Comparison of ENCODE assay signal across 1 cellular context in genomic region chr14:102316746-102317563, GRCh38.
TF ChIP-seq lines count a peak whose summit lies in the region.

No MANE protein-coding gene starts in this region.

TF ChIP-seq in HepG2, 621 proteins besides CTCF, POLR2A, EP300 and RAD21 (continued from another document and continues in another):
- no peak for TF ChIP-seq NFAT5 (CRISPR knock-in tag; IDR thresholded peaks at IDR 0.05)
- no peak for TF ChIP-seq SP1 (IDR thresholded peaks at IDR 0.05)
- no peak for TF ChIP-seq SP1 (CRISPR knock-in tag; IDR thresholded peaks at IDR 0.05)
- peak; percentile 59 for TF ChIP-seq ZBTB20 (CRISPR knock-in tag; IDR thresholded peaks at IDR 0.05; ENCODE audit: borderline replicate concordance, low read depth)
- TF ChIP-seq DDIT3 (CRISPR knock-in tag; IDR thresholded peaks at IDR 0.05) = no peak
- no peak; the same call in 1 of the 2 replicates for TF ChIP-seq ZFP1 (CRISPR knock-in tag; IDR thresholded peaks at IDR 0.05)
- TF ChIP-seq TFE3 (CRISPR knock-in tag; IDR thresholded peaks at IDR 0.05) = no peak
- no peak for TF ChIP-seq ZNF570 (CRISPR knock-in tag; IDR thresholded peaks at IDR 0.05; ENCODE audit: borderline replicate concordance)
- TF ChIP-seq STAT5B (CRISPR knock-in tag; IDR thresholded peaks at IDR 0.05) = no peak
- no peak for TF ChIP-seq TCF7 (IDR thresholded peaks at IDR 0.05; ENCODE audit: low read depth)
- no peak for TF ChIP-seq ZNF660 (CRISPR knock-in tag; IDR thresholded peaks at IDR 0.05; ENCODE audit: borderline replicate concordance, low read depth)
- TF ChIP-seq DZIP1 (CRISPR knock-in tag; IDR thresholded peaks at IDR 0.05) = peak; percentile 58; the same call in 1 of the 2 replicates
- TF ChIP-seq ZNF552 (CRISPR knock-in tag; IDR thresholded peaks at IDR 0.05; ENCODE audit: borderline replicate concordance) = no peak; the same call in 1 of the 2 replicates
- peak; percentile 86 for TF ChIP-seq RBM39 (IDR thresholded peaks at IDR 0.05; ENCODE audit: low read depth, low read length, poor library complexity, severe bottlenecking)
- peak in 1 of 2 experiments; percentile 87; a peak in 2 of 4 replicates for TF ChIP-seq KLF16 (CRISPR knock-in tag; IDR thresholded peaks at IDR 0.05)
- TF ChIP-seq ZMYM4 (CRISPR knock-in tag; IDR thresholded peaks at IDR 0.05) = peak; percentile 48; the same call in 1 of the 2 replicates
- TF ChIP-seq ZBED4 (CRISPR knock-in tag; IDR thresholded peaks at IDR 0.05; ENCODE audit: borderline replicate concordance) = 0 out of 2 replicates have a peak, but pooled peaks have one; percentile 45
- no peak for TF ChIP-seq PAWR (CRISPR knock-in tag; IDR thresholded peaks at IDR 0.05; ENCODE audit: borderline replicate concordance)
- TF ChIP-seq GTF3A (CRISPR knock-in tag; conservative IDR thresholded peaks at IDR 0.05) = no peak
- TF ChIP-seq STAT6 (CRISPR knock-in tag; IDR thresholded peaks at IDR 0.05; ENCODE audit: borderline replicate concordance) = no peak; the same call in 1 of the 2 replicates
- no peak for TF ChIP-seq AHR (CRISPR knock-in tag; IDR thresholded peaks at IDR 0.05)
- TF ChIP-seq RFXAP (CRISPR knock-in tag; IDR thresholded peaks at IDR 0.05; ENCODE audit: borderline replicate concordance) = 0 out of 2 replicates have a peak, but pooled peaks have one; percentile 32
- peak; percentile 9; the same call in 1 of the 2 replicates for TF ChIP-seq REPIN1 (CRISPR knock-in tag; IDR thresholded peaks at IDR 0.05; ENCODE audit: borderline replicate concordance, low read depth)
- TF ChIP-seq NFATC3 (CRISPR knock-in tag; IDR thresholded peaks at IDR 0.05) = no peak
- peak; percentile 75 for TF ChIP-seq ZNF331 (CRISPR knock-in tag; IDR thresholded peaks at IDR 0.05)
- TF ChIP-seq STAG1 (CRISPR knock-in tag; IDR thresholded peaks at IDR 0.05) = no peak
- 0 out of 2 replicates have a peak, but pooled peaks have one; percentile 61 for TF ChIP-seq ZNF280D (CRISPR knock-in tag; IDR thresholded peaks at IDR 0.05)
- no peak for TF ChIP-seq ZSCAN22 (CRISPR knock-in tag; IDR thresholded peaks at IDR 0.05)
